In genomic region chr17:81238815-81239713, GRCh38 we compare ENCODE assay signal across 8 cellular contexts. TPM values are rescaled to one million over a fixed set of nuclear protein-coding genes. Genes with fewer than 3 reads are reported as not detected.
DNase-seq lines count a peak whose midpoint lies in the region; ATAC-seq, FAIRE-seq and TF ChIP-seq lines count a peak whose summit lies in the region.

Gene NDUFAF8 (plus strand): TSS chr17:81239318. CDS start chr17:81239364, 46 bp downstream.
A gene with protein sequence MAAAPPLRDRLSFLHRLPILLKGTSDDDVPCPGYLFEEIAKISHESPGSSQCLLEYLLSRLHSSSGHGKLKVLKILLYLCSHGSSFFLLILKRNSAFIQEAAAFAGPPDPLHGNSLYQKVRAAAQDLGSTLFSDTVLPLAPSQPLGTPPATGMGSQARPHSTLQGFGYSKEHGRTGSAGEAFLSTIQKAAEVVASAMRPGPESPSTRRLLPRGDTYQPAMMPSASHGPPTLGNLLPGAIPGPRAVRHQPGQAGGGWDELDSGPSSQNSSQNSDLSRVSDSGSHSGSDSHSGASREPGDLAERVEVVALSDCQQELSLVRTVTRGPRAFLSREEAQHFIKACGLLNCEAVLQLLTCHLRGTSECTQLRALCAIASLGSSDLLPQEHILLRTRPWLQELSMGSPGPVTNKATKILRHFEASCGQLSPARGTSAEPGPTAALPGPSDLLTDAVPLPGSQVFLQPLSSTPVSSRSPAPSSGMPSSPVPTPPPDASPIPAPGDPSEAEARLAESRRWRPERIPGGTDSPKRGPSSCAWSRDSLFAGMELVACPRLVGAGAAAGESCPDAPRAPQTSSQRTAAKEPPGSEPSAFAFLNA (minus strand): TSS chr17:81239055. CDS start chr17:81239033, 22 bp downstream.

- in situ Hi-C loops in astrocyte of the cerebellum (cut with HindIII; ENCODE audit: low sequenced_read_pairs): no loop called here

- peak; percentile 99 for FAIRE-seq in GM18507 (lab: Jason Lieb, UNC)

- H3K27ac ChIP-seq in rectal smooth muscle tissue (ENCODE audit: low read depth, low read length) (peak within 1 kb of the TSS; percentile 78), aorta (ENCODE audit: low read depth in 1 of 2, low read length in 2 of 2) (peak within 1 kb of the TSS in 1 of 2 donors; percentile 54)

- intact Hi-C loops in aorta (cut with DNase I): loop anchor here in 1 of 2 donors (1.0 to 2.0 kb wide), 2 partner anchors 16 to 97 kb away; partner anchors contain the start of gene CEP131

- H3K36me3 ChIP-seq in rectal smooth muscle tissue (ENCODE audit: control insufficient read depth, insufficient read depth, low read length) (peaks cover 3% of the 10 kb centered on the region), aorta (ENCODE audit: control insufficient read depth in 1 of 2, insufficient read depth in 2 of 2, low read length in 1 of 2) (no peaks in the 10 kb centered on the region)

- H3K27me3 ChIP-seq in rectal smooth muscle tissue (ENCODE audit: control insufficient read depth, insufficient read depth, low read length) (no peaks in the 10 kb centered on the region), aorta (ENCODE audit: control insufficient read depth in 1 of 2, insufficient read depth in 2 of 2, low read length in 1 of 2) (no peaks in the 10 kb centered on the region)

- H3K4me3 ChIP-seq in astrocyte of the cerebellum (ENCODE audit: low read depth, low read length): peak within 1 kb of the TSS; percentile 84
- peak within 1 kb of the TSS; percentile 94 for H3K4me3 ChIP-seq in rectal smooth muscle tissue (ENCODE audit: low read length)
- peak within 1 kb of the TSS; percentile 71 to 87 for H3K4me3 ChIP-seq in aorta (ENCODE audit: low read length in 2 of 2)

- H3K9ac ChIP-seq in rectal smooth muscle tissue (ENCODE audit: low read length): peak within 1 kb of the TSS; percentile 74

- ATAC-seq in HG02981 (IDR thresholded peaks at IDR 0.05; ENCODE audit: unreplicated experiment): peak; percentile 90
- peak; percentile 98 for ATAC-seq in aorta (ENCODE audit: low FRiP score)

- H3K4me1 ChIP-seq in rectal smooth muscle tissue (ENCODE audit: control insufficient read depth, insufficient read depth, low read length) (peaks cover 5% of the 10 kb centered on the region), aorta (ENCODE audit: control insufficient read depth in 1 of 2, insufficient read depth in 2 of 2, low read length in 2 of 2) (no peaks in the 10 kb centered on the region)

- WGBS in aorta, 2 donors: 0% methylated on average over 85 to 100 of the region's 100 CpGs

- no peak for TF ChIP-seq CTCF in astrocyte of the cerebellum (IDR thresholded peaks at IDR 0.05; ENCODE audit: low read depth, low read length, missing control alignments)

- peak; percentile 100 for DNase-seq in GM18507 (ENCODE audit: extremely low spot score, insufficient read length, low read depth)
- peak; percentile 94 for DNase-seq in NCI-H2029 treated with DMSO at 0.1 percent for 48 hours (lab: John Stamatoyannopoulos, UW)
- DNase-seq in T-helper 9 cell: peak; percentile 89
- DNase-seq in astrocyte of the cerebellum (ENCODE audit: low read depth): peak; percentile 99
- peak; percentile 100 for DNase-seq in hepatic stellate cell (ENCODE audit: low spot score)
- peak; percentile 97 to 98 for DNase-seq in aorta

- H3K9me3 ChIP-seq in aorta (ENCODE audit: control insufficient read depth, low read length): no peaks in the 10 kb centered on the region

RNA-seq across cellular contexts. Expression of gene NDUFAF8, which starts in this region (rescaled TPM):
- 10 to 100 TPM; 20.2 to 27.4 TPM for total RNA-seq in aorta
- 10 to 100 TPM; 26.5 to 46.5 TPM for polyA plus RNA-seq in aorta

RNA-seq across cellular contexts. Expression of the second gene that starts in this region (rescaled TPM):
- 10 to 100 TPM; 25.6 to 44.4 TPM for total RNA-seq in aorta
- 10 to 100 TPM in 1 of 2 donors, 1 to 10 TPM in 1; 5.6 to 79.0 TPM for polyA plus RNA-seq in aorta
